Comparison of ENCODE assay signal across 1 cellular context in genomic region chr4:172105918-172106317, GRCh38.
TF ChIP-seq lines count a peak whose summit lies in the region.

No MANE protein-coding gene starts in this region.

TF ChIP-seq in K562, 482 proteins besides CTCF, POLR2A, EP300 and RAD21 (continued from another document):
- peak in 1 of 2 experiments; percentile 34; a peak in 1 of 3 replicates for TF ChIP-seq CBX3 (IDR thresholded peaks at IDR 0.05; ENCODE audit: borderline replicate concordance in 1 of 2, low read length in 2 of 2)
- TF ChIP-seq CREB3L1 (IDR thresholded peaks at IDR 0.05; ENCODE audit: borderline replicate concordance, low read depth), result no peak
- TF ChIP-seq TCF3 (CRISPR knock-in tag; IDR thresholded peaks at IDR 0.05), result peak; percentile 38
- no peak for TF ChIP-seq ZNF146 (CRISPR knock-in tag; IDR thresholded peaks at IDR 0.05; ENCODE audit: unreplicated experiment)
